In the genomic region with DNA sequence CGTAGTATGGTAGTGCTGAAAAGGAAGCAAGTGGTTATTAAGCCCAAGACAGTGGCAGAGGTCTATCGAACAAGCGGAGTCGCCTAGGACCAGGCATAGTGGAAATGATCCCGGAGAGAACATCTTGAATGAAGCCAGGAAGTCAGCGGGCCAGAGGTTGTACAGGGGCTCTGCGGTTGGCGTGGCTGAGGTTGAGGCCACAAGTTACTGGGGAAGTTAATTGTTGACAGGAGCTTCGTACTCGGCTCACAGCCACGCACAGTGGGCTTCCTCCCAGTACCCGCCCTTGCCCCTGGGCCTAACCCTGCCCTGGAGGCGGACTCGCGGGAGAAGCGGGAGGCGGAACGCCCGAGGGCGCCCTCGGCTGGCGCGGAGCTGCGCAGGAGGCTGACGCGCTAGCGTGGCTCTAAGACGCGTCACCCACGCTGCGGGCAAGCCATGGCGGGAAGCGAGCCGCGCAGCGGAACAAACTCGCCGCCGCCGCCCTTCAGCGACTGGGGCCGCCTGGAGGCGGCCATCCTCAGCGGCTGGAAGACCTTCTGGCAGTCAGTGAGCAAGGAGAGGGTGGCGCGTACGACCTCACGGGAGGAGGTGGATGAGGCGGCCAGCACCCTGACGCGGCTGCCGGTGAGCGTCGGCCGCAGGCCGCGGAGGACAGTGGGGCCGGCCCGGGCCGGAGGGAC, we compare ENCODE assay signal across 1 cellular context.
TF ChIP-seq lines count a peak whose summit lies in the region.

A gene with protein sequence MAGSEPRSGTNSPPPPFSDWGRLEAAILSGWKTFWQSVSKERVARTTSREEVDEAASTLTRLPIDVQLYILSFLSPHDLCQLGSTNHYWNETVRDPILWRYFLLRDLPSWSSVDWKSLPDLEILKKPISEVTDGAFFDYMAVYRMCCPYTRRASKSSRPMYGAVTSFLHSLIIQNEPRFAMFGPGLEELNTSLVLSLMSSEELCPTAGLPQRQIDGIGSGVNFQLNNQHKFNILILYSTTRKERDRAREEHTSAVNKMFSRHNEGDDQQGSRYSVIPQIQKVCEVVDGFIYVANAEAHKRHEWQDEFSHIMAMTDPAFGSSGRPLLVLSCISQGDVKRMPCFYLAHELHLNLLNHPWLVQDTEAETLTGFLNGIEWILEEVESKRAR (plus strand): TSS at position 410 of the 683 bp plus-strand sequence. CDS start 29 bp downstream, at position 439.

TF ChIP-seq in GM12878, 131 proteins besides CTCF, POLR2A, EP300 and RAD21 (continued from another document):
- peak; percentile 88; the same call in 1 of the 2 replicates for TF ChIP-seq ZNF207 (IDR thresholded peaks at IDR 0.05; ENCODE audit: borderline replicate concordance)
